Comparison of ENCODE assay signal across 28 cellular contexts in the genomic region with DNA sequence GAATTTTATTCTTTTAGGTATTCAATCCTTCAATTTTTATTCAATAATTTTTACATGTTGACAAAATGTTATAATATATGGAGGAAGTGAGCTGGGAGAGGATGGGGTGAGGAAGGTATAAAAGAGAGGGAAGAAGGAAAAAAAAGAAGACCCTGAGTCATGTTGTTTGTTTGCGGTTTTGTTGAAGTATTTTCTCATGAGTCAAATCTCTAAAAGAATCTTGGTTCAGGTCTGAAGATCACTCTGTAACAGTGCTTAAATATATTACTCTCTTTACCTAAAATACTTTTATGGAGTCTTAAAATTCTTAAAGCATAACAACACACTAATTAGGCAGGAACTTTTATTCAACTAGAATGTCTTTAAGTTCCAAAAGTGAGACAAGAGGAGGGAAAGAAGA.
DNase-seq lines count a peak whose midpoint lies in the region; ATAC-seq, FAIRE-seq and TF ChIP-seq lines count a peak whose summit lies in the region.
"Had no signal": no experiment of that assay in that cellular context is flagged by ENCODE, and none has a peak within 500 bp of the region (broad histone marks: within the 10 kb centered on the region; RNA-seq: fewer than 3 reads in every experiment).

No MANE protein-coding gene starts in this region.

- H3K79me2 ChIP-seq in PC-3 (ENCODE audit: low read length): no peaks in the 10 kb centered on the region

- H3K36me3 ChIP-seq in PC-3 (ENCODE audit: low read depth, low read length): no peaks in the 10 kb centered on the region
- no peaks in the 10 kb centered on the region for H3K36me3 ChIP-seq in bronchial epithelial cell (ENCODE audit: control insufficient read depth, insufficient read depth, low read length)
- no peaks in the 10 kb centered on the region for H3K36me3 ChIP-seq in spleen
- H3K36me3 ChIP-seq: esophagus squamous epithelium, gastrocnemius medialis, upper lobe of right lung, WERI-Rb-1 had no signal

- peaks cover 16% of the 10 kb centered on the region for H3K4me1 ChIP-seq in PC-3 (ENCODE audit: insufficient read depth, low read length)
- no peaks in the 10 kb centered on the region for H3K4me1 ChIP-seq in spleen
- H3K4me1 ChIP-seq: esophagus squamous epithelium, gastrocnemius medialis, upper lobe of right lung had no signal

- WGBS in spleen, 5 donors: 89 to 96% (median 91%) methylated on average over 1 of the region's 1 CpG

- H3K9me3 ChIP-seq in PC-3 (ENCODE audit: low read length) (no peaks in the 10 kb centered on the region), spleen (peaks cover 0 to 33% (median 14%) of the 10 kb centered on the region in 8 donors)
- H3K9me3 ChIP-seq: gastrocnemius medialis, upper lobe of right lung had no signal

- intact Hi-C loops in PC-3 (cut with micrococcal nuclease) (loop anchor here (2.0 kb wide), 1 partner anchor 595 kb away; no protein-coding TSS in a partner anchor), spleen (cut with DNase I; ENCODE audit: low total_unique reads) (no loop called here)

- H3K4me2 ChIP-seq in PC-3 (ENCODE audit: low read length): peak overlapping the region; percentile 68
- H3K4me2 ChIP-seq: PC-9 had no signal

- no peaks in the 10 kb centered on the region for H4K20me1 ChIP-seq in PC-3 (ENCODE audit: low read length)

- H3K4me3 ChIP-seq in PC-3 (ENCODE audit: low read length) (no peak overlapping the region), bronchial epithelial cell (ENCODE audit: low read depth, low read length) (no peak overlapping the region), spleen (no peak overlapping the region)
- H3K4me3 ChIP-seq: esophagus squamous epithelium, gastrocnemius medialis, lung, PC-9, upper lobe of right lung had no signal

- TF ChIP-seq CTCF in PC-3 (conservative IDR thresholded peaks at IDR 0.05; ENCODE audit: low read depth, low read length): no peak
- TF ChIP-seq CTCF in bronchial epithelial cell (IDR thresholded peaks at IDR 0.05; ENCODE audit: insufficient read depth, low read length, severe bottlenecking): no peak
- TF ChIP-seq CTCF in spleen (IDR thresholded peaks at IDR 0.05 in 8 of 11, conservative IDR thresholded peaks at IDR 0.05 in 3 of 11): no peak

- H2AFZ ChIP-seq in PC-3 (ENCODE audit: low read length): no peak overlapping the region
- H2AFZ ChIP-seq: PC-9 had no signal

- POLR2A ChIA-PET in PC-3 (lab: Charles Lee; ENCODE audit: unreplicated experiment): no interaction called here

- CTCF ChIA-PET in PC-3 (lab: Charles Lee): interaction anchor here (0.7 kb wide), 1 partner anchor 363 kb away, joined by 4 read pairs; no protein-coding TSS in a partner anchor

- H3K9me2 ChIP-seq in PC-3 (replicated peaks; ENCODE audit: low read length): no peaks in the 10 kb centered on the region

- no peak for TF ChIP-seq POLR2A in spleen (IDR thresholded peaks at IDR 0.05)

- H3K27me3 ChIP-seq in PC-3 (ENCODE audit: low read length) (0 out of 2 replicates have a peak, but pooled peaks cover 3% of the 10 kb centered on the region), bronchial epithelial cell (ENCODE audit: control insufficient read depth, insufficient read depth, low read length) (no peaks in the 10 kb centered on the region), spleen (replicated peaks in 1 of 7) (peaks cover 0 to 2% (median 0%) of the 10 kb centered on the region in 7 donors)
- H3K27me3 ChIP-seq: esophagus squamous epithelium, gastrocnemius medialis, upper lobe of right lung had no signal

- FAIRE-seq in bronchial epithelial cell (lab: Jason Lieb, UNC): no peak

- peak; percentile 69 for DNase-seq in H4 (ENCODE audit: low spot score)
- DNase-seq in PC-3: peak; percentile 86
- peak; percentile 2 for DNase-seq in bronchial epithelial cell (ENCODE audit: low read depth)
- DNase-seq in renal cortical epithelial cell (ENCODE audit: low read depth): peak; percentile 67
- no peak for DNase-seq in ureter (ENCODE audit: low spot score)
- no peak for DNase-seq in stimulated activated naive CD4-positive, alpha-beta T cell (lab: John Stamatoyannopoulos, UW)
- DNase-seq in spleen: no peak
- DNase-seq in T1000 (lab: John Stamatoyannopoulos, UW): no peak
- DNase-seq: activated CD4-positive, alpha-beta T cell treated with anti-CD3 and anti-CD28 coated beads for 4 hours; amygdala; COR-L47; esophagus squamous epithelium; gastrocnemius medialis; GDM1; left cardiac atrium; natural killer cell; NCI-H1092; NCI-H187; occipital lobe; Right ventricle myocardium superior; stimulated activated naive CD8-positive, alpha-beta T cell treated with anti-CD3 and anti-CD28 coated beads, Interleukin-15, Interleukin-2, amounts not matched to agents 100 U/mL and 50 U/mL, for 24 hours; upper lobe of right lung; WERI-Rb-1 had no signal

- H3K27ac ChIP-seq in PC-3 (ENCODE audit: low read length) (peak overlapping the region; percentile 37), spleen (no peak overlapping the region)
- H3K27ac ChIP-seq: C4-2B, esophagus squamous epithelium, gastrocnemius medialis, PC-9, upper lobe of right lung, WERI-Rb-1 had no signal

- no peak overlapping the region for H3K9ac ChIP-seq in PC-3 (ENCODE audit: low read length)

- peak; percentile 93 for ATAC-seq in PC-3
- ATAC-seq: activated naive CD4-positive, alpha-beta T cell treated with anti-CD3 and anti-CD28 coated beads, Interleukin-2, amount 50 U/mL, for 72 hours; gastrocnemius medialis; HCT116; left cardiac atrium; natural killer cell; stimulated activated naive CD8-positive, alpha-beta T cell treated with anti-CD3 and anti-CD28 coated beads, Interleukin-15, Interleukin-2, amounts not matched to agents 100 U/mL and 50 U/mL, for 24 hours; upper lobe of right lung had no signal

- no TSS peak for BruUV-seq in PC-3 (replicated peaks; lab: Mats Ljungman, UMichigan)

- H3F3A ChIP-seq in PC-3 (ENCODE audit: low read length, unreplicated experiment): peaks cover 6% of the 10 kb centered on the region

Comparison
In these comparisons a context has a peak if more than half of its experiments do, and no peak if none do; other contexts are left out.
1. DNase-seq: peak in H4 (single experiment), PC-3 (single experiment), bronchial epithelial cell (single experiment) and renal cortical epithelial cell (single experiment); none in ureter (single experiment), stimulated activated naive CD4-positive, alpha-beta T cell (0 of 6), spleen (single experiment) and T1000 (single experiment).